Comparison of ENCODE assay signal across 16 cellular contexts in the genomic region with DNA sequence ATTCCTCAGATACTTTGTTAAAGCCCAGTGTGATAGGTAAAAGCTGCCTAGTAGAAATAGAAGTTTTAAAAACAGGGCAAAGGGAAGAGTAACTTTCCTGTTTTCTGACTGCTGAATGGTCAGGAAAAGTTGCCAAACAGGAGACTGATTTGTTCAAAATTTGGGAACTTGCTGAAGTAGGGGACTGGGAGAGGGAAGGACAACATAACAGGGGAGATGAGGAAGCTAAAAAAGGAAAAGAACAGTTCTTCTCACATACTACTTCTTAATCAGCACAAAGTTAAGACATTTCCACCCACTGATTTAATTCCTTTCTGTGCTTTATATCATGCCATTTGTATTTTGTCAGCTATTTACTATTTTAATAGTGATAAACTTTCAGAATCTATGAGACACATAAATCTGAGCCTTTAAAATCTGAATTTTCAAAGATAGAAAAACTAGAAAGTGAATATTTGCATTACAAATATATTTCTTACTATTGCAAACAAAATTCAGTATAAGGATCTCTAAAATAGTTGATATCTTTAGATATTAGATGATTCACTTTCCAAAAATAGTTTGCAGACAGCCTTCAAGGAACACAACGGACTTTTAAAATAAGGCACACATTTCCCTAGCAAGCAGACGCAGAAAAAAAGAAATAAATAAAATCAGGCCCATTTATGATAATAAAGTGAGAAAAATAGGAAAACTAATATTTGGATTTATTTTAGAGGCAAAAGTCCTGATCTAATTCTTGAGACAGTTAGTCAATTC. TPM values are rescaled to one million over a fixed set of nuclear protein-coding genes. Genes with fewer than 3 reads are reported as not detected.
"Had no signal": no experiment of that assay in that cellular context is flagged by ENCODE, and none has a peak within 500 bp of the region (broad histone marks: within the 10 kb centered on the region; RNA-seq: fewer than 3 reads in every experiment).

No MANE protein-coding gene starts in this region.

- H3K27ac Mint-ChIP-seq: immature natural killer cell; naive thymus-derived CD8-positive, alpha-beta T cell; stimulated activated effector memory CD8-positive, alpha-beta T cell treated with anti-CD3 and anti-CD28 coated beads, Interleukin-12 subunit alpha, Interleukin-12 subunit beta, amount 100 ng/mL, for 72 hours had no signal

- H3K36me3 ChIP-seq: esophagus squamous epithelium, suprapubic skin, tibial artery, upper lobe of left lung, vagina had no signal

- H3K27ac ChIP-seq: esophagus squamous epithelium, suprapubic skin, vagina had no signal

- H3K4me1 ChIP-seq: esophagus squamous epithelium, suprapubic skin, upper lobe of left lung, vagina had no signal

- ATAC-seq: naive thymus-derived CD8-positive, alpha-beta T cell; right cardiac atrium; stimulated activated effector memory CD8-positive, alpha-beta T cell treated with anti-CD3 and anti-CD28 coated beads, Interleukin-12 subunit alpha, Interleukin-12 subunit beta, amount 100 ng/mL, for 72 hours; stimulated activated naive CD8-positive, alpha-beta T cell treated with anti-CD3 and anti-CD28 coated beads, Interleukin-15, Interleukin-2, amounts not matched to agents 100 U/mL and 50 U/mL, for 24 hours had no signal

- H3K36me3 Mint-ChIP-seq: immature natural killer cell; naive thymus-derived CD8-positive, alpha-beta T cell; stimulated activated effector memory CD8-positive, alpha-beta T cell treated with anti-CD3 and anti-CD28 coated beads, Interleukin-12 subunit alpha, Interleukin-12 subunit beta, amount 100 ng/mL, for 72 hours had no signal

- H3K4me1 Mint-ChIP-seq: immature natural killer cell; naive thymus-derived CD8-positive, alpha-beta T cell; stimulated activated effector memory CD8-positive, alpha-beta T cell treated with anti-CD3 and anti-CD28 coated beads, Interleukin-12 subunit alpha, Interleukin-12 subunit beta, amount 100 ng/mL, for 72 hours had no signal

- H3K4me3 Mint-ChIP-seq: immature natural killer cell; naive thymus-derived CD8-positive, alpha-beta T cell; stimulated activated effector memory CD8-positive, alpha-beta T cell treated with anti-CD3 and anti-CD28 coated beads, Interleukin-12 subunit alpha, Interleukin-12 subunit beta, amount 100 ng/mL, for 72 hours had no signal

- H3K27me3 ChIP-seq: esophagus squamous epithelium, suprapubic skin, tibial artery, upper lobe of left lung, vagina had no signal

- H3K4me3 ChIP-seq: esophagus squamous epithelium, suprapubic skin, tibial artery, upper lobe of left lung, vagina had no signal

- H3K9me3 ChIP-seq: esophagus squamous epithelium, suprapubic skin, tibial artery, upper lobe of left lung, vagina had no signal

- DNase-seq: dermis blood vessel endothelial cell; esophagus squamous epithelium; foreskin fibroblast; immature natural killer cell; naive thymus-derived CD8-positive, alpha-beta T cell; posterior cingulate gyrus; right cardiac atrium; stimulated activated CD4-positive, alpha-beta T cell treated with anti-CD3 and anti-CD28 coated beads, Interleukin-4, amount 100 ng/mL, for 1 hour; stimulated activated CD8-positive, alpha-beta memory T cell treated with anti-CD3 and anti-CD28 coated beads, Interleukin-4, amount 100 ng/mL, for 48 hours; stimulated activated naive CD8-positive, alpha-beta T cell treated with anti-CD3 and anti-CD28 coated beads, Interleukin-15, Interleukin-2, amounts not matched to agents 100 U/mL and 50 U/mL, for 24 hours; tibial artery; upper lobe of left lung had no signal

- H3K9me3 Mint-ChIP-seq: immature natural killer cell; naive thymus-derived CD8-positive, alpha-beta T cell; stimulated activated effector memory CD8-positive, alpha-beta T cell treated with anti-CD3 and anti-CD28 coated beads, Interleukin-12 subunit alpha, Interleukin-12 subunit beta, amount 100 ng/mL, for 72 hours had no signal

RNA-seq across cellular contexts. Expression of gene SLC16A10, which starts 36.9 kb away (rescaled TPM):
- total RNA-seq: osteocyte had no signal
